Comparison of ENCODE assay signal across 8 cellular contexts in the genomic region with DNA sequence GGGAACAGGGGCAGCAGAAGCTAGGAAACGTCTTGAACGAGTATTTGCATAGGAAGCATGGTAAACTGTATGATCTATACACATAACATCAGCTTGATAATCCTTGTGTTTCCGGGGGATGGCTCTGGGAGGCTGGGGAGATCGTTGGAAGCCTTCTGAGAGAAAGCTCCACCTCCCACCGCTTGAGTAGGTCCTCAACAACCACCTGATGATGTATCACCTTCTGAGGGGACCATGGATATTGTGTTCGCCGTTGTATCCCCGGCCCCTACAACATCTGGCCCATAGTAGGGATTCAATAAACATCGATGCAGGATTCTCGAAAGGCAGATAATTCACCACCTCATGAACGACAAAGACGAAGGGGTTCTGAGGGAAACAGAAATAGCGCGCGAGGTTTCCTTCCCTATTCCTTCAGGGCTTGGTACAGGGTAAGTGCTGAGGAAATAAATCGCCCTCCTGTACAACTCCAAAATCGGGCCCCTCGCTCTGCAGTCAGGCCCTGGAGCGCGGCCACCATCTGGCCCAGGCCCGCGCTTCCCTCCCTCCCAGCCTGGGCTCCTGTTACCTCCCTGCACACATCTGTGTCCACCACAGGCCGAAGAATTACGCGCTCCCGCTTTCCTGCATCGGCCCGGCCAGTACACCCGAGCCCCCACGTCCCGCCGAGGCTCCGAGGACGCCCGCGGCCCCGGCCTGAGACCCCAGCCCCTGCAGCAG.
A peak's percentile ranks its signal among the peaks of the same experiment; 100 is the strongest.
DNase-seq lines count a peak whose midpoint lies in the region; ATAC-seq, FAIRE-seq and TF ChIP-seq lines count a peak whose summit lies in the region.
"Not testable (repeated sequence)": the region's sequence is repeated elsewhere in the genome, so short reads cannot be mapped to it uniquely, and the experiment has no call there.

No MANE protein-coding gene starts in this region.

- not testable (repeated sequence) for H3K4me1 ChIP-seq in breast epithelium; keratinocyte (ENCODE audit: control insufficient read depth, extremely low read depth, insufficient read depth, low read length); skeletal muscle satellite cell (ENCODE audit: control insufficient read depth, insufficient read depth, low read length)

- dilution Hi-C loops in keratinocyte (cut with MboI; ENCODE audit: extremely low pct_ligation_motif_present, low sequenced_read_pairs) = not testable (repeated sequence)

- not testable (repeated sequence) for H3K4me2 ChIP-seq in keratinocyte (ENCODE audit: control insufficient read depth, extremely low read depth, insufficient read depth, low read depth, low read length)
- H3K4me2 ChIP-seq in skeletal muscle satellite cell (ENCODE audit: low read length) = peak overlapping the region; percentile 72

- DNase-seq in AG10803 (ENCODE audit: low read depth); breast epithelium (ENCODE audit: low spot score in 2 of 2); keratinocyte (ENCODE audit: low read depth, low spot score): not testable (repeated sequence)

- H3K36me3 ChIP-seq in breast epithelium; keratinocyte (ENCODE audit: control insufficient read depth in 2 of 2, extremely low read depth in 1 of 2, insufficient read depth in 2 of 2, low read length in 2 of 2); skeletal muscle satellite cell (ENCODE audit: insufficient read depth, low read length): not testable (repeated sequence)

- not testable (repeated sequence) for H3K9me1 ChIP-seq in keratinocyte (ENCODE audit: control insufficient read depth, extremely low read depth, insufficient read depth, low read length)

- intact Hi-C loops in breast epithelium (cut with DNase I; ENCODE audit: low total_unique reads) = not testable (repeated sequence)

- not testable (repeated sequence) for H4K20me1 ChIP-seq in keratinocyte (ENCODE audit: control insufficient read depth, extremely low read depth, insufficient read depth, low read length)

- ATAC-seq in GM19351 (IDR thresholded peaks at IDR 0.05; ENCODE audit: unreplicated experiment) (peak; percentile 34), HG02623 (IDR thresholded peaks at IDR 0.05; ENCODE audit: unreplicated experiment) (peak; percentile 23), HG03457 (IDR thresholded peaks at IDR 0.05; ENCODE audit: unreplicated experiment) (peak; percentile 39)
- peak; percentile 22 to 26 for ATAC-seq in activated CD4-positive, CD25-positive, alpha-beta regulatory T cell treated with anti-CD3 and anti-CD28 coated beads, Interleukin-2, amount 50 U/mL, for 24 hours

- peak; percentile 52 for FAIRE-seq in keratinocyte (lab: Jason Lieb, UNC)

- not testable (repeated sequence) for H3K27ac ChIP-seq in breast epithelium; keratinocyte (ENCODE audit: control insufficient read depth, insufficient read depth, low read length)

- H3K9me3 ChIP-seq in breast epithelium; keratinocyte (ENCODE audit: control insufficient read depth, low read depth, low read length); skeletal muscle satellite cell (replicated peaks; ENCODE audit: low read length): not testable (repeated sequence)

- not testable (repeated sequence) for H3K9ac ChIP-seq in keratinocyte (ENCODE audit: control insufficient read depth, extremely low read depth, insufficient read depth, low read length)
- H3K9ac ChIP-seq in skeletal muscle satellite cell (ENCODE audit: low read depth, low read length) = peak overlapping the region; percentile 54

- not testable (repeated sequence) for H3K79me2 ChIP-seq in keratinocyte (ENCODE audit: control insufficient read depth, insufficient read depth, low read length)

- H3K4me3 ChIP-seq in AG10803 (ENCODE audit: low read length) (peak overlapping the region; percentile 49), breast epithelium (peak overlapping the region; percentile 21 to 58 (median 32)), skeletal muscle satellite cell (ENCODE audit: low read length) (peak overlapping the region; percentile 62)
- H3K4me3 ChIP-seq in keratinocyte (ENCODE audit: control insufficient read depth in 2 of 3, extremely low read depth in 1 of 3, insufficient read depth in 2 of 3, low read depth in 1 of 3, low read length in 3 of 3) = not testable (repeated sequence)

- TF ChIP-seq POLR2A in breast epithelium (IDR thresholded peaks at IDR 0.05) = not testable (repeated sequence)

- not testable (repeated sequence) for H2AFZ ChIP-seq in keratinocyte (ENCODE audit: control insufficient read depth, low read length)

- H3K27me3 ChIP-seq in breast epithelium; keratinocyte (ENCODE audit: control insufficient read depth, extremely low read depth, insufficient read depth, low read length); skeletal muscle satellite cell (ENCODE audit: control insufficient read depth, insufficient read depth, low read length): not testable (repeated sequence)

- TF ChIP-seq CTCF in AG10803 (conservative IDR thresholded peaks at IDR 0.05; ENCODE audit: low read length); breast epithelium (IDR thresholded peaks at IDR 0.05); keratinocyte (optimal IDR thresholded peaks at IDR 0.05 in 1 of 3, IDR thresholded peaks at IDR 0.05 in 1 of 3, conservative IDR thresholded peaks at IDR 0.05 in 1 of 3; ENCODE audit: extremely low read depth in 1 of 3, insufficient read depth in 2 of 3, low read length in 3 of 3): not testable (repeated sequence)
